ENCODE assay signal across 20 cellular contexts in genomic region chr10:106576534-106576933, GRCh38.
DNase-seq lines count a peak whose midpoint lies in the region; ATAC-seq and TF ChIP-seq lines count a peak whose summit lies in the region.
"Had no signal": no experiment of that assay in that cellular context is flagged by ENCODE, and none has a peak within 500 bp of the region (broad histone marks: within the 10 kb centered on the region; RNA-seq: fewer than 3 reads in every experiment).

No MANE protein-coding gene starts in this region.

- no peaks in the 10 kb centered on the region for H3K27me3 ChIP-seq in foreskin keratinocyte

- TF ChIP-seq CTCF in GM20000 (IDR thresholded peaks at IDR 0.05; ENCODE audit: extremely low read depth, missing control alignments) = no peak
- no peak for TF ChIP-seq CTCF in foreskin keratinocyte (conservative IDR thresholded peaks at IDR 0.05)

- ATAC-seq in GM18867 (IDR thresholded peaks at IDR 0.05; ENCODE audit: unreplicated experiment) (peak; percentile 92), HG03442 (IDR thresholded peaks at IDR 0.05; ENCODE audit: unreplicated experiment) (peak; percentile 50), foreskin keratinocyte (no peak), HG02759 (IDR thresholded peaks at IDR 0.05; ENCODE audit: unreplicated experiment) (no peak), GM21423 (IDR thresholded peaks at IDR 0.05; ENCODE audit: unreplicated experiment) (no peak)

- DNase-seq in GM20000 (ENCODE audit: low spot score) (peak; percentile 10), foreskin keratinocyte (no peak), A172 (ENCODE audit: low spot score) (no peak)
- DNase-seq in activated CD4-positive, CD25-positive, alpha-beta regulatory T cell treated with anti-CD3 and anti-CD28 coated beads, Interleukin-2, amount 50 U/mL, for 72 hours = no peak
- DNase-seq: activated CD4-positive, alpha-beta T cell treated with anti-CD3 and anti-CD28 coated beads, Interleukin-2, amount 50 U/mL, for 4 hours; CD4-positive, alpha-beta memory T cell; DMS153; hippocampal formation; KG1; NCI-H1417; RPMI8226; SK-N-SH; small intestine; stimulated activated CD4-positive, alpha-beta T cell treated with anti-CD3 and anti-CD28 coated beads, Interleukin-2, amount 100 ng/mL, for 48 hours; stimulated activated naive CD4-positive, alpha-beta T cell treated with Interleukin-2 at 50 U/mL for 16 hours; tibial artery had no signal

- peak overlapping the region; percentile 75 for H3K27ac ChIP-seq in foreskin keratinocyte
- H3K27ac ChIP-seq: tibial artery had no signal

- H3K4me1 ChIP-seq in foreskin keratinocyte = peaks cover 23% of the 10 kb centered on the region
- H3K4me1 ChIP-seq: tibial artery had no signal

Comparison
In these comparisons a context has a peak if more than half of its experiments do, and no peak if none do; other contexts are left out.
1. ATAC-seq: peak in GM18867 (single experiment) and HG03442 (single experiment); none in foreskin keratinocyte (single experiment), HG02759 (single experiment) and GM21423 (single experiment).